ENCODE assay signal across 8 cellular contexts in genomic region chr3:13258280-13258679, GRCh38.
"Had no signal": no experiment of that assay in that cellular context is flagged by ENCODE, and none has a peak within 500 bp of the region (broad histone marks: within the 10 kb centered on the region; RNA-seq: fewer than 3 reads in every experiment).

No MANE protein-coding gene starts in this region.

- FAIRE-seq: G401.6, GM12878, GM12891, GM12892, GM18507, GM19239 had no signal

- ATAC-seq: GM12878 had no signal

- DNase-seq: GDM1, GF-D8 had no signal

- H3K4me3 ChIP-seq: GM12878 had no signal
